ENCODE assay signal across 8 cellular contexts in genomic region chr20:13130100-13130706, GRCh38.
"Had no signal": no experiment of that assay in that cellular context is flagged by ENCODE, and none has a peak within 500 bp of the region (broad histone marks: within the 10 kb centered on the region; RNA-seq: fewer than 3 reads in every experiment).

No MANE protein-coding gene starts in this region.

- FAIRE-seq: HTR-8/SVneo, K562 had no signal

- H3K4me1 ChIP-seq: HAP-1 had no signal

- DNase-seq: GOT3, H7, HFFc6, KG1 had no signal

- ATAC-seq: HCT116, K562 had no signal

- H3K4me3 Mint-ChIP-seq: HFFc6 had no signal

- H3K9me3 Mint-ChIP-seq: HFFc6 had no signal

- H3K27ac Mint-ChIP-seq: HFFc6 had no signal

- H3K36me3 ChIP-seq: HAP-1 had no signal

- H3K9me3 ChIP-seq: HAP-1 had no signal

- H3K4me3 ChIP-seq: HAP-1, K562 had no signal
